ENCODE assay signal across 8 cellular contexts in the genomic region with DNA sequence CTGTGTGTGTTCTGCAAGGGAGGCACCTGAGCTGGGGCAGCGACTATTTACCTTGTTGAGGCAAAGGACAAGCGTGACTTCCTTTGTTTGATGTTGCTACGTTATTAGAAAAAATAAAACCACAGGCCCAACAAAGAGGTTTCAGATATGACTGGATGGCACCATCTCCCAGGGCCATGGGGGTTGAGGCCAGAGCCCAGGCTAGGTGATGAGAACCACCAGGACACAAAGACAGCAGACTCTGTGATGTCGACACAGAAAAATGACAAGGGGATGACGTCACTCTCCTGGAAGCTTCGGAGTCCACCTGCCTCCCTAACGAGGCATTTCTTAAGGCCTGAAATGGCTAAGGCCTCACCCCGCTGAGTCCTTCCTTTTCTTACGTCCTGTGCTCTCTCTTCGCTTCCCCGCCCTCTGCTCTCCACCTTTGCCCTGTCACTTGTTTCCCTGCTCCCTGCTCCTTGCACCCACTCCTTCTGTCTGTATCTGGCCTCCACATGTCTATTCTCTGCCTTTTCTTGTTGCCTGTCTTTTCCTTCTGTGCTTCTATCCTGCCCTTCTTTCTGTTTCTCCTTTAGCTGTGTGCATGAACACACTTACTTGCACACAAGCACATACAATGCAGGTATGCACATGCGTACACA.
DNase-seq lines count a peak whose midpoint lies in the region; ATAC-seq and TF ChIP-seq lines count a peak whose summit lies in the region.

No MANE protein-coding gene starts in this region.

- no peaks in the 10 kb centered on the region for H3K9me3 ChIP-seq in neural progenitor cell (ENCODE audit: low read depth)

- H3F3A ChIP-seq in neural progenitor cell (ENCODE audit: low read depth), result no peaks in the 10 kb centered on the region

- no peaks in the 10 kb centered on the region for H3K9me3 Mint-ChIP-seq in neural progenitor cell

- no peaks in the 10 kb centered on the region for H3K27me3 ChIP-seq in neural progenitor cell

- peak overlapping the region; percentile 52 for H3K27ac Mint-ChIP-seq in neural progenitor cell

- no peak overlapping the region for H3K4me2 ChIP-seq in neural progenitor cell

- ATAC-seq in GM18909 (IDR thresholded peaks at IDR 0.05; ENCODE audit: poor library complexity, unreplicated experiment), result peak; percentile 45
- no peak for ATAC-seq in HG02763 (IDR thresholded peaks at IDR 0.05; ENCODE audit: unreplicated experiment)

- no peak overlapping the region for H3K4me3 ChIP-seq in neural progenitor cell

- H3K4me1 Mint-ChIP-seq in neural progenitor cell, result peaks cover 25% of the 10 kb centered on the region

- H3K36me3 ChIP-seq in neural progenitor cell, result no peaks in the 10 kb centered on the region

- peaks cover 2% of the 10 kb centered on the region for H3K27me3 Mint-ChIP-seq in neural progenitor cell (ENCODE audit: insufficient read depth, low read depth)

- DNase-seq in MV-4-11 (lab: John Stamatoyannopoulos, UW) (peak; percentile 2), neural progenitor cell (ENCODE audit: low spot score) (peak; percentile 26), iPS-NIHi11 (ENCODE audit: low spot score) (no peak), AG08395 (ENCODE audit: low spot score) (no peak)
- DNase-seq in activated effector memory CD4-positive, alpha-beta T cell treated with anti-CD3 and anti-CD28 coated beads, Interleukin-2, amount 50 U/mL, for 16 hours, result peak; percentile 78

- H3K4me3 Mint-ChIP-seq in neural progenitor cell, result no peak overlapping the region

- no peaks in the 10 kb centered on the region for H3K36me3 Mint-ChIP-seq in neural progenitor cell

- no peak for TF ChIP-seq CTCF in C4-2B (conservative IDR thresholded peaks at IDR 0.05)
- TF ChIP-seq CTCF in neural progenitor cell (IDR thresholded peaks at IDR 0.05), result no peak

- no peak overlapping the region for H3K9ac ChIP-seq in neural progenitor cell

- no peaks in the 10 kb centered on the region for H3K79me2 ChIP-seq in neural progenitor cell (ENCODE audit: low read depth)

- peak overlapping the region; percentile 8 for H2AFZ ChIP-seq in neural progenitor cell (replicated peaks)

- H4K20me1 ChIP-seq in neural progenitor cell (ENCODE audit: low read depth), result no peaks in the 10 kb centered on the region

- peak overlapping the region; percentile 74 for H3K27ac ChIP-seq in C4-2B
- H3K27ac ChIP-seq in neural progenitor cell, result no peak overlapping the region

- peaks cover 8% of the 10 kb centered on the region for H3K4me1 ChIP-seq in neural progenitor cell

Comparison
In these comparisons a context has a peak if more than half of its experiments do, and no peak if none do; other contexts are left out.
1. DNase-seq: peak in MV-4-11 (single experiment), activated effector memory CD4-positive, alpha-beta T cell treated with anti-CD3 and anti-CD28 coated beads, Interleukin-2, amount 50 U/mL, for 16 hours (single experiment) and neural progenitor cell (single experiment); none in iPS-NIHi11 (single experiment) and AG08395 (single experiment).